ENCODE assay signal across 1 cellular context in genomic region chr2:71605781-71606241, GRCh38.
TF ChIP-seq lines count a peak whose summit lies in the region.

No MANE protein-coding gene starts in this region.

TF ChIP-seq in H1, 55 proteins besides CTCF, POLR2A, EP300 and RAD21 (continued from another document):
- TF ChIP-seq USF2 (IDR thresholded peaks at IDR 0.05; ENCODE audit: low read length) (no peak), SIRT6 (IDR thresholded peaks at IDR 0.05; ENCODE audit: low read length) (no peak), CHD1 (IDR thresholded peaks at IDR 0.05; ENCODE audit: low read depth, low read length) (no peak), JUND (IDR thresholded peaks at IDR 0.05; ENCODE audit: low read length) (no peak)
